Comparison of ENCODE assay signal across 12 cellular contexts in the genomic region with DNA sequence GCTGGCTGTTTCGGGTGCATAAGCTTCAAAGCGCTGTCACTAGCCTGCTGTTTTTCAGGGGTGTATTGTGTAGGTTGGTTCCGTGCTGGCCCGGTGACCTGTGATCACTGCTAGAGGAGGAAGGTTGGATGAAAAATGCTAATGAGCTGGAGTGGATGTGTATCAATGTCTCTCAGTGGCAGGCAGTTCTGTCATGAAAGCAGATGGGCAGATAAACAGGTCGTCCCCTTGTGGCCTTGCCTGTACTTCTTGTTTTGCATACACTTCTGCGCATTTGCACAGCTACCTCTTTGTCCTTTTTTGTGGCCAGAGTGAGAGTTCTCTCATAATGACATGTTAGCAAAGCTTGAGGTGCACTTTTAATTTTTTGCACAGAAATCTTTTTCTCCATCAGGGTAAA. TPM values are rescaled to one million over a fixed set of nuclear protein-coding genes. Genes with fewer than 3 reads are reported as not detected.
DNase-seq lines count a peak whose midpoint lies in the region; ATAC-seq, FAIRE-seq and TF ChIP-seq lines count a peak whose summit lies in the region.
"Had no signal": no experiment of that assay in that cellular context is flagged by ENCODE, and none has a peak within 500 bp of the region (broad histone marks: within the 10 kb centered on the region; RNA-seq: fewer than 3 reads in every experiment).

No MANE protein-coding gene starts in this region.

- FAIRE-seq in GM12878 (lab: Jason Lieb, UNC): peak; percentile 71

- H3K9me2 ChIP-seq in DOHH2 (replicated peaks; ENCODE audit: control insufficient read depth, low read length): no peaks in the 10 kb centered on the region

- H3K79me2 ChIP-seq in DOHH2 (ENCODE audit: control insufficient read depth, low read length): no peaks in the 10 kb centered on the region
- no peaks in the 10 kb centered on the region for H3K79me2 ChIP-seq in GM12878 (ENCODE audit: control insufficient read depth, insufficient read depth, low read length)

- H3K27me3 ChIP-seq in DOHH2 (ENCODE audit: control insufficient read depth, low read length) (peaks cover 5% of the 10 kb centered on the region), GM12878 (replicated peaks in 1 of 2; ENCODE audit: control insufficient read depth in 2 of 2, insufficient read depth in 2 of 2, low read length in 1 of 2) (no peaks in the 10 kb centered on the region), suprapubic skin (no peaks in the 10 kb centered on the region)

- H3K9ac ChIP-seq in GM12878 (ENCODE audit: control insufficient read depth, insufficient read depth, low read length): no peak overlapping the region

- H2AFZ ChIP-seq in GM12878 (ENCODE audit: control insufficient read depth, low read depth, low read length): no peak overlapping the region

- H3K27ac ChIP-seq in DOHH2 (ENCODE audit: low read depth, low read length) (no peak overlapping the region), GM12878 (ENCODE audit: control insufficient read depth, insufficient read depth) (no peak overlapping the region), suprapubic skin (no peak overlapping the region)
- H3K27ac ChIP-seq: neutrophil had no signal

- intact Hi-C loops in GM12878 (cut with micrococcal nuclease; ENCODE audit: unreplicated experiment): loop anchor here (5.0 to 10.0 kb wide), 2 partner anchors 126 to 558 kb away; a partner anchor contains a TSS

- TF ChIP-seq CTCF in DOHH2 (IDR thresholded peaks at IDR 0.05; ENCODE audit: low read depth, low read length, poor library complexity, severe bottlenecking): peak; percentile 29
- no peak for TF ChIP-seq CTCF in GM12878 (IDR thresholded peaks at IDR 0.05 in 2 of 3, conservative IDR thresholded peaks at IDR 0.05 in 1 of 3; ENCODE audit: control insufficient read depth in 2 of 3, extremely low read depth in 1 of 3, insufficient read depth in 1 of 3, low read depth in 3 of 3, low read length in 3 of 3)
- no peak for TF ChIP-seq CTCF in suprapubic skin (IDR thresholded peaks at IDR 0.05)

- CTCF ChIA-PET in GM12878 (lab: Yijun Ruan, JAX): interaction anchor here (0.9 to 8.4 kb wide), 6 partner anchors 8 to 282 kb away, joined by 3 to 63 read pairs (median 8); no protein-coding TSS in a partner anchor

- peaks cover 4% of the 10 kb centered on the region; the same call in 1 of the 2 replicates for H3F3A ChIP-seq in DOHH2 (ENCODE audit: control insufficient read depth, insufficient read depth)

- peak overlapping the region; percentile 32 for H3K4me2 ChIP-seq in DOHH2 (ENCODE audit: low read length)
- peak overlapping the region; percentile 78 for H3K4me2 ChIP-seq in GM12878 (ENCODE audit: control insufficient read depth, insufficient read depth)

- RAD21 ChIA-PET in GM12878 (lab: Charles Lee; ENCODE audit: unreplicated experiment): interaction anchor here (1.1 to 2.3 kb wide), 4 partner anchors 17 to 315 kb away, joined by 3 to 6 read pairs (median 4); a partner anchor contains a TSS

- TF ChIP-seq EP300 in GM12878 (IDR thresholded peaks at IDR 0.05; ENCODE audit: borderline replicate concordance in 1 of 2, control insufficient read depth in 1 of 2, low read depth in 2 of 2, low read length in 2 of 2): no peak
- no peak for TF ChIP-seq EP300 in suprapubic skin (IDR thresholded peaks at IDR 0.05)

- in situ Hi-C loops in GM12878 (cut with MboI): loop anchor here (25.0 kb wide), 1 partner anchor 391 kb away; a partner anchor contains a TSS

- no TSS peak for BruUV-seq in GM12878 (replicated peaks; lab: Mats Ljungman, UMichigan)

- H3K4me3 ChIP-seq in DOHH2 (ENCODE audit: low read length) (peak overlapping the region; percentile 14; the same call in 1 of the 2 replicates), GM12878 (no peak overlapping the region), suprapubic skin (no peak overlapping the region)

- TF ChIP-seq POLR2A in GM12878 (IDR thresholded peaks at IDR 0.05; ENCODE audit: low read depth, low read length): no peak
- no peak for TF ChIP-seq POLR2A in suprapubic skin (IDR thresholded peaks at IDR 0.05)

- 0 out of 2 replicates have a peak, but pooled peaks cover 7% of the 10 kb centered on the region for H4K20me1 ChIP-seq in DOHH2 (ENCODE audit: control insufficient read depth, insufficient read depth, low read depth, low read length)
- H4K20me1 ChIP-seq in GM12878 (ENCODE audit: control insufficient read depth, insufficient read depth): no peaks in the 10 kb centered on the region

- H3K9me3 ChIP-seq in DOHH2 (ENCODE audit: control insufficient read depth, insufficient read depth, low read length) (no peaks in the 10 kb centered on the region), GM12878 (replicated peaks; ENCODE audit: control insufficient read depth, insufficient read depth, low read length) (no peaks in the 10 kb centered on the region; the same call in 2 of the 3 replicates), suprapubic skin (no peaks in the 10 kb centered on the region)
- H3K9me3 ChIP-seq: neutrophil had no signal

- H3K4me1 ChIP-seq in DOHH2 (ENCODE audit: control insufficient read depth, low read length) (peaks cover 30% of the 10 kb centered on the region), GM12878 (ENCODE audit: control insufficient read depth, insufficient read depth, low read length) (peaks cover 33% of the 10 kb centered on the region), suprapubic skin (peaks cover 74% of the 10 kb centered on the region)

- SMC1A ChIA-PET in GM12878 (lab: Charles Lee; ENCODE audit: uncharacterized antibody, unreplicated experiment): interaction anchor here (0.8 to 2.2 kb wide), 6 partner anchors 12 to 368 kb away, joined by 3 to 7 read pairs (median 3); no protein-coding TSS in a partner anchor

- 9% methylated on average over 6 of the region's 6 CpGs for WGBS in GM12878 (ENCODE audit: insufficient coverage, insufficient replicate concordance, low lambda C conversion rate, missing lambda C conversion rate)
- 46% methylated on average over 6 of the region's 6 CpGs for WGBS in suprapubic skin

- no peak for TF ChIP-seq RAD21 in GM12878 (IDR thresholded peaks at IDR 0.05; ENCODE audit: insufficient read depth, low read depth, low read length)

- DNase-seq in AML-193 (lab: John Stamatoyannopoulos, UW) (peak; percentile 10 to 27), GM12878 (ENCODE audit: low read depth, low spot score) (no peak), activated gamma-delta T cell (lab: John Stamatoyannopoulos, UW) (no peak), suprapubic skin (ENCODE audit: low spot score in 2 of 2) (no peak), NCI-H748 (lab: John Stamatoyannopoulos, UW; ENCODE audit: unreplicated experiment) (no peak), NCI-H1694 treated with DMSO at 0.1 percent for 48 hours (lab: John Stamatoyannopoulos, UW) (no peak)
- DNase-seq: activated effector memory CD4-positive, alpha-beta T cell treated with anti-CD3 and anti-CD28 coated beads, Interleukin-2, amount 50 U/mL, for 16 hours; NCI-H1417 treated with DMSO at 0.1 percent for 48 hours; T-helper 1 cell had no signal

- ATAC-seq in HG03095 (IDR thresholded peaks at IDR 0.05; ENCODE audit: unreplicated experiment): peak; percentile 53
- peak; percentile 75 for ATAC-seq in GM12878

- H3K36me3 ChIP-seq in DOHH2 (ENCODE audit: control insufficient read depth, low read length): no peaks in the 10 kb centered on the region
- H3K36me3 ChIP-seq in GM12878 (ENCODE audit: control insufficient read depth in 2 of 2, insufficient read depth in 2 of 2, low read length in 1 of 2): no peaks in the 10 kb centered on the region
- peaks cover 15% of the 10 kb centered on the region for H3K36me3 ChIP-seq in suprapubic skin

- POLR2A ChIA-PET in GM12878 (lab: Charles Lee): interaction anchor here (0.6 to 1.6 kb wide), 4 partner anchors 17 to 259 kb away, joined by 3 to 6 read pairs (median 4); a partner anchor contains a TSS

RNA-seq across cellular contexts. Expression of a gene that starts 2.9 kb away (rescaled TPM):
- total RNA-seq in GM12878 (2013; cell fraction: nucleolus; rRNA removed): 7.2 and 8.2 TPM in 2 replicates
- total RNA-seq in GM12878 (2014; rRNA removed): 0.85 and 0.87 TPM in 2 replicates
- 0.88 and 1.0 TPM in 2 replicates for total RNA-seq in GM12878 (2014; rRNA removed; fragmentation: Illumina TruSeq; extraction: Trizol)
- 4.1 and 5.1 TPM in 2 replicates for total RNA-seq in GM12878 (2021)
- 1.4 TPM for polyA plus RNA-seq in GM12878 (2011; ENCODE audit: low read depth)
- 0.59 and 0.75 TPM in 2 replicates for polyA plus RNA-seq in GM12878 (2011; rRNA removed)
- polyA plus RNA-seq in GM12878 (2011; cell fraction: cytosol; rRNA removed): 1.5 and 2.0 TPM in 2 replicates
- 1.7 and 1.8 TPM in 2 replicates for polyA plus RNA-seq in GM12878 (2011; cell fraction: nucleus; rRNA removed)
- 2.4 and 2.5 TPM in 2 replicates for polyA plus RNA-seq in GM12878 (2012)
- polyA plus RNA-seq in GM12878 (2014; fragmentation: Illumina TruSeq; extraction: Trizol): 2.1 and 3.1 TPM in 2 replicates
- polyA plus RNA-seq in GM12878 (2014; fragmentation: Nextera tagmentation; extraction: Ambion mirVana): under 1 TPM; 0.07 to 0.18 TPM
- 1.8 and 2.1 TPM in 2 replicates for polyA plus RNA-seq in GM12878 (2014; rRNA removed)
- under 1 TPM; 0.10 to 0.12 TPM for polyA plus RNA-seq in GM12878 (2016; fragmentation: Nextera tagmentation; extraction: Ambion mirVana)
- 0.59 and 1.2 TPM in 2 replicates for polyA minus RNA-seq in GM12878 (2011; rRNA and poly(A)+ RNA removed)
- 1.7 and 2.2 TPM in 2 replicates for polyA minus RNA-seq in GM12878 (2011; cell fraction: cytosol; rRNA and poly(A)+ RNA removed)
- polyA minus RNA-seq in GM12878 (2011; cell fraction: nucleus; rRNA and poly(A)+ RNA removed): 0.36 and 0.67 TPM in 2 replicates
- total RNA-seq in suprapubic skin: 10 to 100 TPM; 21.9 to 39.3 (median 26.9) TPM

RNA-seq across cellular contexts. Expression of a gene that starts 16.8 kb away (rescaled TPM):
- 43.1 and 50.9 TPM in 2 replicates for total RNA-seq in GM12878 (2013; cell fraction: nucleolus; rRNA removed)
- total RNA-seq in GM12878 (2014; rRNA removed) (28.1 TPM in 2 replicates), GM12878 (2014; rRNA removed; fragmentation: Illumina TruSeq; extraction: Trizol) (16.4 and 16.9 TPM in 2 replicates), GM12878 (2021) (25.2 and 25.7 TPM in 2 replicates), suprapubic skin (10 to 100 TPM; 35.2 to 79.3 (median 48.1) TPM)
- 31.3 TPM for polyA plus RNA-seq in GM12878 (2011; ENCODE audit: low read depth)
- polyA plus RNA-seq in GM12878 (2011; rRNA removed) (42.5 and 44.2 TPM in 2 replicates), GM12878 (2014; fragmentation: Illumina TruSeq; extraction: Trizol) (30.7 TPM in 2 replicates), GM12878 (2014; fragmentation: Nextera tagmentation; extraction: Ambion mirVana) (10 to 100 TPM; 26.7 to 30.0 TPM), GM12878 (2014; rRNA removed) (33.8 and 36.3 TPM in 2 replicates), GM12878 (2016; fragmentation: Nextera tagmentation; extraction: Ambion mirVana) (10 to 100 TPM; 31.2 to 31.7 TPM)
- 53.6 and 55.7 TPM in 2 replicates for polyA plus RNA-seq in GM12878 (2011; cell fraction: cytosol; rRNA removed)
- polyA plus RNA-seq in GM12878 (2011; cell fraction: nucleus; rRNA removed): 108 and 166 TPM in 2 replicates
- polyA plus RNA-seq in GM12878 (2012): 29.5 and 41.1 TPM in 2 replicates
- polyA minus RNA-seq in GM12878 (2011; rRNA and poly(A)+ RNA removed): 31.7 and 35.8 TPM in 2 replicates
- 5.5 and 7.7 TPM in 2 replicates for polyA minus RNA-seq in GM12878 (2011; cell fraction: cytosol; rRNA and poly(A)+ RNA removed)
- polyA minus RNA-seq in GM12878 (2011; cell fraction: nucleus; rRNA and poly(A)+ RNA removed): 19.7 and 25.5 TPM in 2 replicates

RNA-seq across cellular contexts. Expression of a gene that starts 56.3 kb away (rescaled TPM):
- 6.2 and 8.1 TPM in 2 replicates for total RNA-seq in GM12878 (2013; cell fraction: nucleolus; rRNA removed)
- total RNA-seq in GM12878 (2014; rRNA removed) (19.3 and 23.3 TPM in 2 replicates), GM12878 (2014; rRNA removed; fragmentation: Illumina TruSeq; extraction: Trizol) (17.9 and 18.8 TPM in 2 replicates), GM12878 (2021) (11.1 and 11.3 TPM in 2 replicates), suprapubic skin (under 1 TPM in 3 of 4 donors, not detected in 1; 0.26 to 0.89 (median 0.49) TPM)
- 3.0 TPM for polyA plus RNA-seq in GM12878 (2011; ENCODE audit: low read depth)
- polyA plus RNA-seq in GM12878 (2011; rRNA removed) (13.1 and 14.1 TPM in 2 replicates), GM12878 (2014; fragmentation: Illumina TruSeq; extraction: Trizol) (19.3 and 20.1 TPM in 2 replicates), GM12878 (2014; fragmentation: Nextera tagmentation; extraction: Ambion mirVana) (1 to 10 TPM; 3.9 to 6.9 TPM), GM12878 (2014; rRNA removed) (14.6 and 20.0 TPM in 2 replicates), GM12878 (2016; fragmentation: Nextera tagmentation; extraction: Ambion mirVana) (10 to 100 TPM; 10.0 to 12.4 TPM)
- polyA plus RNA-seq in GM12878 (2011; cell fraction: cytosol; rRNA removed): 8.1 and 9.8 TPM in 2 replicates
- 4.5 and 6.2 TPM in 2 replicates for polyA plus RNA-seq in GM12878 (2011; cell fraction: nucleus; rRNA removed)
- polyA plus RNA-seq in GM12878 (2012): 2.8 and 3.0 TPM in 2 replicates
- 7.5 and 8.7 TPM in 2 replicates for polyA minus RNA-seq in GM12878 (2011; rRNA and poly(A)+ RNA removed)
- polyA minus RNA-seq in GM12878 (2011; cell fraction: cytosol; rRNA and poly(A)+ RNA removed): 3.6 and 4.6 TPM in 2 replicates
- polyA minus RNA-seq in GM12878 (2011; cell fraction: nucleus; rRNA and poly(A)+ RNA removed): 2.9 and 7.7 TPM in 2 replicates

Comparison
In these comparisons a context has a peak if more than half of its experiments do, and no peak if none do; other contexts are left out.
1. DNase-seq: peak in AML-193 (2 of 2); none in GM12878 (single experiment), activated gamma-delta T cell (single experiment), suprapubic skin (0 of 2), NCI-H748 (single experiment) and NCI-H1694 treated with DMSO at 0.1 percent for 48 hours (single experiment).